ENCODE assay signal across 1 cellular context in the genomic region with DNA sequence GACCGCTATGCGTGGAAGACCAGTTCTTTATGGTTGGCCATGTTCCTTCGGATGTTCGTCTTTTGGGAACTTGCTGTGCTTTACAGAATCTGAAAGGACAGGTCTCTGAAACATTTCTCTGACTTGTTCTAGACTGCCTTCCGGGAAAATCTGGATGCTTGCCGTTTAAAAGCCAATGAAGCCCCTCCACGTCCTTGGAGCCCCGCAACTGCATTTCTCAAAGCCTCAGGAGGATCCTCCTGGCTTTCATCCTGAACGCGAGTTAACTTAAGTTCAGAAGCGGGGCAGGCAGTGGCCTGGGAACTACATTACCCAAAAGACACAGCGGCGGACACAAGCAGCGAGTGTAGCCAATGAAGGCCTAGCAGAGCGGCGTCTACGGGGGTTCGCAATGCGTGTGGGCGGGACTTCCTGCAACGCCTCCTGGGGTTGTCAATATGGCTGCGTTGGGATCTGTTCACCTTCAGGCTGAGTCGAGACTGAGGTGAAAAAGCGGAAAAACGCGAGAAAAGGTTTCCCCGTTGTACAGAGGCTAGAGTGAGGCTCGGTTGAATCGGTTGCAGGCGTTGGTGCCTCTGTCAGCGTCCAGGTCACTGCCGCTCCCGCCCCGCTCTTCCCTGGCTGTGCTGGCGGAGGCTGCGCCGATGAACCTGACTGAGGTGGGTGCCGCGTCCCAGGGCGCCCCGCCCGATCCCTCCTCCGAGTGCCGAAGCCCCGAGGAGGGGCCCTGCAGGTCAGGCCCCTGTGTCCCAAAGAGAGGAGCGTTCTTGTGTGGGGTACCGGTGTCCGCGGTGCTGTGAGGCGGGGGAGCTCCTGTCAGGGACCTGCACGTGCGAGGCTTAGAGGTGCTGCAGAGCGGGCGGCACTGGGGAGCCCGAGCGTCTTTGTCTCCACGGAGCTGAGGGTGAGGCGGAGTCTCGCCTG.
TF ChIP-seq lines count a peak whose summit lies in the region.

A gene (plus strand): TSS at position 414 of the 924 bp plus-strand sequence. CDS start 2,455 bp downstream, outside the sequence.

TF ChIP-seq in HepG2, 621 proteins besides CTCF, POLR2A, EP300 and RAD21 (continued from another document and continues in another):
- TF ChIP-seq, protein P1, sequence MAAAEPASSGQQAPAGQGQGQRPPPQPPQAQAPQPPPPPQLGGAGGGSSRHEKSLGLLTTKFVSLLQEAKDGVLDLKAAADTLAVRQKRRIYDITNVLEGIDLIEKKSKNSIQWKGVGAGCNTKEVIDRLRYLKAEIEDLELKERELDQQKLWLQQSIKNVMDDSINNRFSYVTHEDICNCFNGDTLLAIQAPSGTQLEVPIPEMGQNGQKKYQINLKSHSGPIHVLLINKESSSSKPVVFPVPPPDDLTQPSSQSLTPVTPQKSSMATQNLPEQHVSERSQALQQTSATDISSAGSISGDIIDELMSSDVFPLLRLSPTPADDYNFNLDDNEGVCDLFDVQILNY (CRISPR knock-in tag; conservative IDR thresholded peaks at IDR 0.05), result no peak; the same call in 1 of the 2 replicates
- peak; percentile 95 for TF ChIP-seq KAT8 (CRISPR knock-in tag; IDR thresholded peaks at IDR 0.05)
- TF ChIP-seq FOXA3 (CRISPR knock-in tag; IDR thresholded peaks at IDR 0.05), result peak; percentile 85
- TF ChIP-seq MAFF (IDR thresholded peaks at IDR 0.05; ENCODE audit: low read depth, low read length), result no peak
- TF ChIP-seq, protein P2, sequence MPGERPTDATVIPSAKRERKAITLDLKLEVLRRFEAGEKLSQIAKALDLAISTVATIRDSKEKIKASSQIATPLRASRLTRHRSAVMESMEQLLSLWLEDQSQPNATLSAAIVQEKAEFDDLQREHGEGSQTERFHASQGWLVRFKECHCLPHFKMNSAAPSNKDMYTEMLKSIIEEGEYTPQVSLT (CRISPR knock-in tag; IDR thresholded peaks at IDR 0.05; ENCODE audit: borderline replicate concordance, low read depth), result no peak
- TF ChIP-seq, protein P3, sequence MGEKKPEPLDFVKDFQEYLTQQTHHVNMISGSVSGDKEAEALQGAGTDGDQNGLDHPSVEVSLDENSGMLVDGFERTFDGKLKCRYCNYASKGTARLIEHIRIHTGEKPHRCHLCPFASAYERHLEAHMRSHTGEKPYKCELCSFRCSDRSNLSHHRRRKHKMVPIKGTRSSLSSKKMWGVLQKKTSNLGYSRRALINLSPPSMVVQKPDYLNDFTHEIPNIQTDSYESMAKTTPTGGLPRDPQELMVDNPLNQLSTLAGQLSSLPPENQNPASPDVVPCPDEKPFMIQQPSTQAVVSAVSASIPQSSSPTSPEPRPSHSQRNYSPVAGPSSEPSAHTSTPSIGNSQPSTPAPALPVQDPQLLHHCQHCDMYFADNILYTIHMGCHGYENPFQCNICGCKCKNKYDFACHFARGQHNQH (CRISPR knock-in tag; IDR thresholded peaks at IDR 0.05), result peak; percentile 77; the same call in 1 of the 2 replicates
- TF ChIP-seq, protein P4, sequence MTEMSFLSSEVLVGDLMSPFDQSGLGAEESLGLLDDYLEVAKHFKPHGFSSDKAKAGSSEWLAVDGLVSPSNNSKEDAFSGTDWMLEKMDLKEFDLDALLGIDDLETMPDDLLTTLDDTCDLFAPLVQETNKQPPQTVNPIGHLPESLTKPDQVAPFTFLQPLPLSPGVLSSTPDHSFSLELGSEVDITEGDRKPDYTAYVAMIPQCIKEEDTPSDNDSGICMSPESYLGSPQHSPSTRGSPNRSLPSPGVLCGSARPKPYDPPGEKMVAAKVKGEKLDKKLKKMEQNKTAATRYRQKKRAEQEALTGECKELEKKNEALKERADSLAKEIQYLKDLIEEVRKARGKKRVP (CRISPR knock-in tag; IDR thresholded peaks at IDR 0.05), result no peak
- 0 out of 2 replicates have a peak, but pooled peaks have one; percentile 38 for TF ChIP-seq GATAD2A (CRISPR knock-in tag; IDR thresholded peaks at IDR 0.05)
- TF ChIP-seq KDM5A (IDR thresholded peaks at IDR 0.05; ENCODE audit: borderline replicate concordance, low read length), result peak; percentile 96
- peak; percentile 83; the same call in 1 of the 2 replicates for TF ChIP-seq ZNF772 (CRISPR knock-in tag; IDR thresholded peaks at IDR 0.05)
- TF ChIP-seq FLYWCH1 (CRISPR knock-in tag; IDR thresholded peaks at IDR 0.05), result no peak
- TF ChIP-seq, protein P5, sequence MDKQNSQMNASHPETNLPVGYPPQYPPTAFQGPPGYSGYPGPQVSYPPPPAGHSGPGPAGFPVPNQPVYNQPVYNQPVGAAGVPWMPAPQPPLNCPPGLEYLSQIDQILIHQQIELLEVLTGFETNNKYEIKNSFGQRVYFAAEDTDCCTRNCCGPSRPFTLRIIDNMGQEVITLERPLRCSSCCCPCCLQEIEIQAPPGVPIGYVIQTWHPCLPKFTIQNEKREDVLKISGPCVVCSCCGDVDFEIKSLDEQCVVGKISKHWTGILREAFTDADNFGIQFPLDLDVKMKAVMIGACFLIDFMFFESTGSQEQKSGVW (CRISPR knock-in tag; IDR thresholded peaks at IDR 0.05; ENCODE audit: borderline replicate concordance), result no peak
- TF ChIP-seq, protein P6, sequence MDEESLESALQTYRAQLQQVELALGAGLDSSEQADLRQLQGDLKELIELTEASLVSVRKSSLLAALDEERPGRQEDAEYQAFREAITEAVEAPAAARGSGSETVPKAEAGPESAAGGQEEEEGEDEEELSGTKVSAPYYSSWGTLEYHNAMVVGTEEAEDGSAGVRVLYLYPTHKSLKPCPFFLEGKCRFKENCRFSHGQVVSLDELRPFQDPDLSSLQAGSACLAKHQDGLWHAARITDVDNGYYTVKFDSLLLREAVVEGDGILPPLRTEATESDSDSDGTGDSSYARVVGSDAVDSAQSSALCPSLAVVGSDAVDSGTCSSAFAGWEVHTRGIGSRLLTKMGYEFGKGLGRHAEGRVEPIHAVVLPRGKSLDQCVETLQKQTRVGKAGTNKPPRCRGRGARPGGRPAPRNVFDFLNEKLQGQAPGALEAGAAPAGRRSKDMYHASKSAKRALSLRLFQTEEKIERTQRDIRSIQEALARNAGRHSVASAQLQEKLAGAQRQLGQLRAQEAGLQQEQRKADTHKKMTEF (CRISPR knock-in tag; IDR thresholded peaks at IDR 0.05), result peak; percentile 71
- no peak for TF ChIP-seq ESRRA (CRISPR knock-in tag; IDR thresholded peaks at IDR 0.05; ENCODE audit: low read depth)
- TF ChIP-seq, protein P7, sequence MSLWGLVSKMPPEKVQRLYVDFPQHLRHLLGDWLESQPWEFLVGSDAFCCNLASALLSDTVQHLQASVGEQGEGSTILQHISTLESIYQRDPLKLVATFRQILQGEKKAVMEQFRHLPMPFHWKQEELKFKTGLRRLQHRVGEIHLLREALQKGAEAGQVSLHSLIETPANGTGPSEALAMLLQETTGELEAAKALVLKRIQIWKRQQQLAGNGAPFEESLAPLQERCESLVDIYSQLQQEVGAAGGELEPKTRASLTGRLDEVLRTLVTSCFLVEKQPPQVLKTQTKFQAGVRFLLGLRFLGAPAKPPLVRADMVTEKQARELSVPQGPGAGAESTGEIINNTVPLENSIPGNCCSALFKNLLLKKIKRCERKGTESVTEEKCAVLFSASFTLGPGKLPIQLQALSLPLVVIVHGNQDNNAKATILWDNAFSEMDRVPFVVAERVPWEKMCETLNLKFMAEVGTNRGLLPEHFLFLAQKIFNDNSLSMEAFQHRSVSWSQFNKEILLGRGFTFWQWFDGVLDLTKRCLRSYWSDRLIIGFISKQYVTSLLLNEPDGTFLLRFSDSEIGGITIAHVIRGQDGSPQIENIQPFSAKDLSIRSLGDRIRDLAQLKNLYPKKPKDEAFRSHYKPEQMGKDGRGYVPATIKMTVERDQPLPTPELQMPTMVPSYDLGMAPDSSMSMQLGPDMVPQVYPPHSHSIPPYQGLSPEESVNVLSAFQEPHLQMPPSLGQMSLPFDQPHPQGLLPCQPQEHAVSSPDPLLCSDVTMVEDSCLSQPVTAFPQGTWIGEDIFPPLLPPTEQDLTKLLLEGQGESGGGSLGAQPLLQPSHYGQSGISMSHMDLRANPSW (CRISPR knock-in tag; IDR thresholded peaks at IDR 0.05; ENCODE audit: borderline replicate concordance), result 0 out of 2 replicates have a peak, but pooled peaks have one; percentile 48
- no peak for TF ChIP-seq PCBP2 (optimal IDR thresholded peaks at IDR 0.05; ENCODE audit: low read depth, low read length, poor library complexity, severe bottlenecking)
- TF ChIP-seq, protein P8, sequence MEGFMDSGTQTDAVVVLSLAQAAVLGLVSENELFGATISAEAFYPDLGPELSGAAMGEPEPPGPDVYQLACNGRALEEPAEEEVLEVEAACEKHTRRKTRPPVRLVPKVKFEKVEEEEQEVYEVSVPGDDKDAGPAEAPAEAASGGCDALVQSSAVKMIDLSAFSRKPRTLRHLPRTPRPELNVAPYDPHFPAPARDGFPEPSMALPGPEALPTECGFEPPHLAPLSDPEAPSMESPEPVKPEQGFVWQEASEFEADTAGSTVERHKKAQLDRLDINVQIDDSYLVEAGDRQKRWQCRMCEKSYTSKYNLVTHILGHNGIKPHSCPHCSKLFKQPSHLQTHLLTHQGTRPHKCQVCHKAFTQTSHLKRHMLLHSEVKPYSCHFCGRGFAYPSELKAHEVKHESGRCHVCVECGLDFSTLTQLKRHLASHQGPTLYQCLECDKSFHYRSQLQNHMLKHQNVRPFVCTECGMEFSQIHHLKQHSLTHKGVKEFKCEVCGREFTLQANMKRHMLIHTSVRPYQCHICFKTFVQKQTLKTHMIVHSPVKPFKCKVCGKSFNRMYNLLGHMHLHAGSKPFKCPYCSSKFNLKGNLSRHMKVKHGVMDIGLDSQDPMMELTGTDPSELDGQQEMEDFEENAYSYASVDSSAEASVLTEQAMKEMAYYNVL (CRISPR knock-in tag; IDR thresholded peaks at IDR 0.05; ENCODE audit: borderline replicate concordance), result peak; percentile 44; the same call in 1 of the 2 replicates
- TF ChIP-seq, protein P9, sequence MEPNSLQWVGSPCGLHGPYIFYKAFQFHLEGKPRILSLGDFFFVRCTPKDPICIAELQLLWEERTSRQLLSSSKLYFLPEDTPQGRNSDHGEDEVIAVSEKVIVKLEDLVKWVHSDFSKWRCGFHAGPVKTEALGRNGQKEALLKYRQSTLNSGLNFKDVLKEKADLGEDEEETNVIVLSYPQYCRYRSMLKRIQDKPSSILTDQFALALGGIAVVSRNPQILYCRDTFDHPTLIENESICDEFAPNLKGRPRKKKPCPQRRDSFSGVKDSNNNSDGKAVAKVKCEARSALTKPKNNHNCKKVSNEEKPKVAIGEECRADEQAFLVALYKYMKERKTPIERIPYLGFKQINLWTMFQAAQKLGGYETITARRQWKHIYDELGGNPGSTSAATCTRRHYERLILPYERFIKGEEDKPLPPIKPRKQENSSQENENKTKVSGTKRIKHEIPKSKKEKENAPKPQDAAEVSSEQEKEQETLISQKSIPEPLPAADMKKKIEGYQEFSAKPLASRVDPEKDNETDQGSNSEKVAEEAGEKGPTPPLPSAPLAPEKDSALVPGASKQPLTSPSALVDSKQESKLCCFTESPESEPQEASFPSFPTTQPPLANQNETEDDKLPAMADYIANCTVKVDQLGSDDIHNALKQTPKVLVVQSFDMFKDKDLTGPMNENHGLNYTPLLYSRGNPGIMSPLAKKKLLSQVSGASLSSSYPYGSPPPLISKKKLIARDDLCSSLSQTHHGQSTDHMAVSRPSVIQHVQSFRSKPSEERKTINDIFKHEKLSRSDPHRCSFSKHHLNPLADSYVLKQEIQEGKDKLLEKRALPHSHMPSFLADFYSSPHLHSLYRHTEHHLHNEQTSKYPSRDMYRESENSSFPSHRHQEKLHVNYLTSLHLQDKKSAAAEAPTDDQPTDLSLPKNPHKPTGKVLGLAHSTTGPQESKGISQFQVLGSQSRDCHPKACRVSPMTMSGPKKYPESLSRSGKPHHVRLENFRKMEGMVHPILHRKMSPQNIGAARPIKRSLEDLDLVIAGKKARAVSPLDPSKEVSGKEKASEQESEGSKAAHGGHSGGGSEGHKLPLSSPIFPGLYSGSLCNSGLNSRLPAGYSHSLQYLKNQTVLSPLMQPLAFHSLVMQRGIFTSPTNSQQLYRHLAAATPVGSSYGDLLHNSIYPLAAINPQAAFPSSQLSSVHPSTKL (CRISPR knock-in tag; IDR thresholded peaks at IDR 0.05), result 0 out of 2 replicates have a peak, but pooled peaks have one; percentile 15
- TF ChIP-seq, protein P10, sequence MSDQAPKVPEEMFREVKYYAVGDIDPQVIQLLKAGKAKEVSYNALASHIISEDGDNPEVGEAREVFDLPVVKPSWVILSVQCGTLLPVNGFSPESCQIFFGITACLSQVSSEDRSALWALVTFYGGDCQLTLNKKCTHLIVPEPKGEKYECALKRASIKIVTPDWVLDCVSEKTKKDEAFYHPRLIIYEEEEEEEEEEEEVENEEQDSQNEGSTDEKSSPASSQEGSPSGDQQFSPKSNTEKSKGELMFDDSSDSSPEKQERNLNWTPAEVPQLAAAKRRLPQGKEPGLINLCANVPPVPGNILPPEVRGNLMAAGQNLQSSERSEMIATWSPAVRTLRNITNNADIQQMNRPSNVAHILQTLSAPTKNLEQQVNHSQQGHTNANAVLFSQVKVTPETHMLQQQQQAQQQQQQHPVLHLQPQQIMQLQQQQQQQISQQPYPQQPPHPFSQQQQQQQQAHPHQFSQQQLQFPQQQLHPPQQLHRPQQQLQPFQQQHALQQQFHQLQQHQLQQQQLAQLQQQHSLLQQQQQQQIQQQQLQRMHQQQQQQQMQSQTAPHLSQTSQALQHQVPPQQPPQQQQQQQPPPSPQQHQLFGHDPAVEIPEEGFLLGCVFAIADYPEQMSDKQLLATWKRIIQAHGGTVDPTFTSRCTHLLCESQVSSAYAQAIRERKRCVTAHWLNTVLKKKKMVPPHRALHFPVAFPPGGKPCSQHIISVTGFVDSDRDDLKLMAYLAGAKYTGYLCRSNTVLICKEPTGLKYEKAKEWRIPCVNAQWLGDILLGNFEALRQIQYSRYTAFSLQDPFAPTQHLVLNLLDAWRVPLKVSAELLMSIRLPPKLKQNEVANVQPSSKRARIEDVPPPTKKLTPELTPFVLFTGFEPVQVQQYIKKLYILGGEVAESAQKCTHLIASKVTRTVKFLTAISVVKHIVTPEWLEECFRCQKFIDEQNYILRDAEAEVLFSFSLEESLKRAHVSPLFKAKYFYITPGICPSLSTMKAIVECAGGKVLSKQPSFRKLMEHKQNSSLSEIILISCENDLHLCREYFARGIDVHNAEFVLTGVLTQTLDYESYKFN (CRISPR knock-in tag; conservative IDR thresholded peaks at IDR 0.05), result no peak
- TF ChIP-seq, protein P11, sequence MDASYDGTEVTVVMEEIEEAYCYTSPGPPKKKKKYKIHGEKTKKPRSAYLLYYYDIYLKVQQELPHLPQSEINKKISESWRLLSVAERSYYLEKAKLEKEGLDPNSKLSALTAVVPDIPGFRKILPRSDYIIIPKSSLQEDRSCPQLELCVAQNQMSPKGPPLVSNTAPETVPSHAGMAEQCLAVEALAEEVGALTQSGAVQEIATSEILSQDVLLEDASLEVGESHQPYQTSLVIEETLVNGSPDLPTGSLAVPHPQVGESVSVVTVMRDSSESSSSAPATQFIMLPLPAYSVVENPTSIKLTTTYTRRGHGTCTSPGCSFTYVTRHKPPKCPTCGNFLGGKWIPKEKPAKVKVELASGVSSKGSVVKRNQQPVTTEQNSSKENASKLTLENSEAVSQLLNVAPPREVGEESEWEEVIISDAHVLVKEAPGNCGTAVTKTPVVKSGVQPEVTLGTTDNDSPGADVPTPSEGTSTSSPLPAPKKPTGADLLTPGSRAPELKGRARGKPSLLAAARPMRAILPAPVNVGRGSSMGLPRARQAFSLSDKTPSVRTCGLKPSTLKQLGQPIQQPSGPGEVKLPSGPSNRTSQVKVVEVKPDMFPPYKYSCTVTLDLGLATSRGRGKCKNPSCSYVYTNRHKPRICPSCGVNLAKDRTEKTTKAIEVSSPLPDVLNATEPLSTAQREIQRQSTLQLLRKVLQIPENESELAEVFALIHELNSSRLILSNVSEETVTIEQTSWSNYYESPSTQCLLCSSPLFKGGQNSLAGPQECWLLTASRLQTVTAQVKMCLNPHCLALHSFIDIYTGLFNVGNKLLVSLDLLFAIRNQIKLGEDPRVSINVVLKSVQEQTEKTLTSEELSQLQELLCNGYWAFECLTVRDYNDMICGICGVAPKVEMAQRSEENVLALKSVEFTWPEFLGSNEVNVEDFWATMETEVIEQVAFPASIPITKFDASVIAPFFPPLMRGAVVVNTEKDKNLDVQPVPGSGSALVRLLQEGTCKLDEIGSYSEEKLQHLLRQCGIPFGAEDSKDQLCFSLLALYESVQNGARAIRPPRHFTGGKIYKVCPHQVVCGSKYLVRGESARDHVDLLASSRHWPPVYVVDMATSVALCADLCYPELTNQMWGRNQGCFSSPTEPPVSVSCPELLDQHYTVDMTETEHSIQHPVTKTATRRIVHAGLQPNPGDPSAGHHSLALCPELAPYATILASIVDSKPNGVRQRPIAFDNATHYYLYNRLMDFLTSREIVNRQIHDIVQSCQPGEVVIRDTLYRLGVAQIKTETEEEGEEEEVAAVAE (CRISPR knock-in tag; IDR thresholded peaks at IDR 0.05; ENCODE audit: borderline replicate concordance), result peak; percentile 72; the same call in 1 of the 2 replicates
